Comparison of ENCODE assay signal across 30 cellular contexts in the genomic region with DNA sequence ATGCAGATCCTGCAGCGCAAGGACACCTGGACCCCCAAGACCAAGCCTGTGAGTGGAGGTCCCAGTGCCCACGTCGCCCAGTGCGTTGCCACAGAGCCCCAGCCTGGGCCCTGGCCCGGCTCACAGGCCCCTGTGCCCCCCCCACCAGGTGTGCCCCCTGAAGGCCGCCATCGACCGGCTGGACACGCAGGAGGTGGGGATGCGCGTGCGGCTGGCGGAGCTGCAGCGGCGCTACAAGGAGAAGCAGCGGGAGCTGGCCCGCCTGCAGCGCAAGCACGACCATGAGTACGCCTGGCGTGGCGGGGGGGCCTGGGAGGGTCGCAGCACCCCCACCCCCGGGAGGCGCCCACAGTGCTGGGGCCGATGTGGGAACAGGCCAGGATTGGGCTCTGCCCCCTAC. TPM values are rescaled to one million over a fixed set of nuclear protein-coding genes. Genes with fewer than 3 reads are reported as not detected.
"Had no signal": no experiment of that assay in that cellular context is flagged by ENCODE, and none has a peak within 500 bp of the region (broad histone marks: within the 10 kb centered on the region; RNA-seq: fewer than 3 reads in every experiment).

No MANE protein-coding gene starts in this region.

- H3K36me3 Mint-ChIP-seq: naive thymus-derived CD4-positive, alpha-beta T cell; natural killer cell; stimulated activated memory B cell treated with anti-CD40 and anti-IgM and Interleukin-4, amounts not matched to agents 10 μg/mL and 1 μg/mL and 100 μg/mL, for 72 hours; type B pancreatic cell had no signal

- H3K27me3 ChIP-seq: neural progenitor cell, neutrophil, pancreas, suprapubic skin, testis, tibial artery, transverse colon, upper lobe of right lung, uterus had no signal

- H3K4me2 ChIP-seq: neural progenitor cell, smooth muscle cell had no signal

- H3K27ac Mint-ChIP-seq: naive thymus-derived CD4-positive, alpha-beta T cell; natural killer cell; nephron; neural progenitor cell; stimulated activated memory B cell treated with anti-CD40 and anti-IgM and Interleukin-4, amounts not matched to agents 10 μg/mL and 1 μg/mL and 100 μg/mL, for 72 hours; stimulated activated naive CD8-positive, alpha-beta T cell treated with anti-CD3 and anti-CD28 coated beads, Interleukin-15, amount 100 ng/mL, for 72 hours; type B pancreatic cell had no signal

- H3K9me3 Mint-ChIP-seq: naive thymus-derived CD4-positive, alpha-beta T cell; natural killer cell; nephron; neural progenitor cell; stimulated activated memory B cell treated with anti-CD40 and anti-IgM and Interleukin-4, amounts not matched to agents 10 μg/mL and 1 μg/mL and 100 μg/mL, for 72 hours; stimulated activated naive CD8-positive, alpha-beta T cell treated with anti-CD3 and anti-CD28 coated beads, Interleukin-15, amount 100 ng/mL, for 72 hours; type B pancreatic cell had no signal

- H3K36me3 ChIP-seq: neural progenitor cell, neutrophil, prostate gland, transverse colon, upper lobe of right lung, uterus had no signal

- FAIRE-seq: pancreas had no signal

- H3K9me3 ChIP-seq: neutrophil, pancreas, prostate gland, spleen, suprapubic skin, testis, tibial artery, transverse colon, upper lobe of right lung, uterus had no signal

- ATAC-seq: naive thymus-derived CD4-positive, alpha-beta T cell; natural killer cell; pancreas; right cardiac atrium; sciatic nerve; stimulated activated memory B cell treated with anti-CD40 and anti-IgM and Interleukin-4, amounts not matched to agents 10 μg/mL and 1 μg/mL and 100 μg/mL, for 72 hours; stimulated activated naive CD8-positive, alpha-beta T cell treated with anti-CD3 and anti-CD28 coated beads, Interleukin-15, amount 100 ng/mL, for 72 hours; stimulated activated naive CD8-positive, alpha-beta T cell treated with anti-CD3 and anti-CD28 coated beads, Interleukin-15, Interleukin-2, amounts not matched to agents 100 U/mL and 50 U/mL, for 24 hours; upper lobe of right lung had no signal

- DNase-seq: naive thymus-derived CD4-positive, alpha-beta T cell; natural killer cell; nucleus accumbens; pancreas; right cardiac atrium; spleen; stimulated activated CD4-positive, alpha-beta T cell treated with anti-CD3 and anti-CD28 coated beads, Interleukin-12 subunit alpha, Interleukin-12 subunit beta, amount 100 ng/mL, for 4 hours; stimulated activated CD4-positive, alpha-beta T cell treated with anti-CD3 and anti-CD28 coated beads, Interleukin-1b, Interleukin-23, amount 100 ng/mL, for 48 hours; stimulated activated CD4-positive, alpha-beta T cell treated with anti-CD3 and anti-CD28 coated beads, Interleukin-4, amount 100 ng/mL, for 1 hour; stimulated activated CD4-positive, alpha-beta T cell treated with anti-CD3 and anti-CD28 coated beads, Interleukin-4, amount 100 ng/mL, for 4 hours; stimulated activated CD8-positive, alpha-beta memory T cell treated with anti-CD3 and anti-CD28 coated beads, Interleukin-4, amount 100 ng/mL, for 48 hours; stimulated activated naive CD4-positive, alpha-beta T cell; stimulated activated naive CD8-positive, alpha-beta T cell treated with anti-CD3 and anti-CD28 coated beads, Interleukin-15, amount 100 ng/mL, for 72 hours; stimulated activated naive CD8-positive, alpha-beta T cell treated with anti-CD3 and anti-CD28 coated beads, Interleukin-15, Interleukin-2, amounts not matched to agents 100 U/mL and 50 U/mL, for 24 hours; substantia nigra; testis; tibial artery; transverse colon; upper lobe of right lung; uterus had no signal

- H3K4me3 ChIP-seq: neural progenitor cell, pancreas, prostate gland, skin epidermis, smooth muscle cell, spleen, suprapubic skin, testis, tibial artery, transverse colon, upper lobe of right lung, uterus had no signal

- H3K27me3 Mint-ChIP-seq: stimulated activated naive CD8-positive, alpha-beta T cell treated with anti-CD3 and anti-CD28 coated beads, Interleukin-15, amount 100 ng/mL, for 72 hours; type B pancreatic cell had no signal

- H3K4me3 Mint-ChIP-seq: naive thymus-derived CD4-positive, alpha-beta T cell; natural killer cell; nephron; neural progenitor cell; stimulated activated memory B cell treated with anti-CD40 and anti-IgM and Interleukin-4, amounts not matched to agents 10 μg/mL and 1 μg/mL and 100 μg/mL, for 72 hours; stimulated activated naive CD8-positive, alpha-beta T cell treated with anti-CD3 and anti-CD28 coated beads, Interleukin-15, amount 100 ng/mL, for 72 hours; type B pancreatic cell had no signal

- H3K9ac ChIP-seq: neural progenitor cell had no signal

- H3K4me1 ChIP-seq: pancreas, prostate gland, suprapubic skin, testis, tibial artery, transverse colon, upper lobe of right lung, uterus had no signal

- H2AFZ ChIP-seq: neural progenitor cell had no signal

- H3K27ac ChIP-seq: neural progenitor cell, neutrophil, pancreas, prostate gland, skin epidermis, spleen, suprapubic skin, testis, tibial artery, transverse colon, upper lobe of right lung, uterus had no signal

RNA-seq across cellular contexts. Expression of gene BAHCC1, which starts 56.6 kb away (rescaled TPM):
- polyA plus RNA-seq: naive thymus-derived CD4-positive, alpha-beta T cell had no signal
